Comparison of ENCODE assay signal across 20 cellular contexts in the genomic region with DNA sequence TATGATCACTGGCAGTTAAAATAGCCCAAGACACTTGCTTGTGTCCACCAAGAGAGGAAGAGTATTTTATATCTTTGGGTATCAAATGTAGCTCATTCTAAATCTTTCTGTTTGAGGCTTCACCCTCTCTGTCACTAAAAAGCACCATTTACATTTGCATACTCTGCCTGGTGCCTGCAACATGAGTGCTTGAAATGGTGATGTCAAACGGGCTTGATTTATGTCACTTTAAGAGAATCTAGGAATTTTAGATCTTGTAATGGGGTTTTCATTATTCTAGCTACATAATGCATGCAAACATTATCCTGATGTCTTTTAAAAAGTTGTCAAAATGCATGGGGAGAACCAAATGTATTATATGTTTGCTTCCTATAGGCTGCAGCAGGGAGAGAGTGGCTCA.
DNase-seq lines count a peak whose midpoint lies in the region; TF ChIP-seq lines count a peak whose summit lies in the region.
"Had no signal": no experiment of that assay in that cellular context is flagged by ENCODE, and none has a peak within 500 bp of the region (broad histone marks: within the 10 kb centered on the region; RNA-seq: fewer than 3 reads in every experiment).

No MANE protein-coding gene starts in this region.

- H3K36me3 ChIP-seq in neural cell (ENCODE audit: insufficient read depth, low read length): no peaks in the 10 kb centered on the region
- H3K36me3 ChIP-seq: BE2C; BLaER1 treated with 17β-estradiol and CSF1 and Interleukin-3, amounts not matched to agents 10 nM and 100 nM; HAP-1 had no signal

- H3K27ac ChIP-seq in neural cell (ENCODE audit: low read length): peak overlapping the region; percentile 62
- H3K27ac ChIP-seq: 22Rv1; BLaER1 treated with 17β-estradiol and CSF1 and Interleukin-3, amounts not matched to agents 10 nM and 100 nM had no signal

- no peaks in the 10 kb centered on the region for H3K9me3 ChIP-seq in neural cell (ENCODE audit: low read length)
- H3K9me3 ChIP-seq: BE2C; BLaER1 treated with 17β-estradiol and CSF1 and Interleukin-3, amounts not matched to agents 10 nM and 100 nM; HAP-1 had no signal

- H3K27me3 ChIP-seq in neural cell (ENCODE audit: insufficient read depth, low read depth, low read length): no peaks in the 10 kb centered on the region
- H3K27me3 ChIP-seq: BE2C; BLaER1 treated with 17β-estradiol and CSF1 and Interleukin-3, amounts not matched to agents 10 nM and 100 nM had no signal

- H3K9ac ChIP-seq in neural cell (ENCODE audit: low read length): no peak overlapping the region
- H3K9ac ChIP-seq: BLaER1 treated with 17β-estradiol and CSF1 and Interleukin-3, amounts not matched to agents 10 nM and 100 nM had no signal

- H3K9me2 ChIP-seq in neural cell (ENCODE audit: insufficient read depth, low read length): no peaks in the 10 kb centered on the region

- H2AFZ ChIP-seq in neural cell (ENCODE audit: low read depth, low read length): no peak overlapping the region

- H3K4me2 ChIP-seq in neural cell (ENCODE audit: low read length): peak overlapping the region; percentile 5
- H3K4me2 ChIP-seq: BLaER1 treated with 17β-estradiol and CSF1 and Interleukin-3, amounts not matched to agents 10 nM and 100 nM had no signal

- H4K20me1 ChIP-seq in neural cell (ENCODE audit: insufficient read depth): no peaks in the 10 kb centered on the region
- H4K20me1 ChIP-seq: BLaER1 treated with 17β-estradiol and CSF1 and Interleukin-3, amounts not matched to agents 10 nM and 100 nM had no signal

- peak; percentile 30 to 59 (median 51) for DNase-seq in NCI-H1417 (lab: John Stamatoyannopoulos, UW)
- DNase-seq in NCI-H1417 treated with DMSO at 0.1 percent for 48 hours (lab: John Stamatoyannopoulos, UW): no peak
- peak; percentile 5 to 39 for DNase-seq in NCI-H187 (lab: John Stamatoyannopoulos, UW)
- DNase-seq in NCI-H526 treated with DMSO at 0.1 percent for 48 hours (lab: John Stamatoyannopoulos, UW): peak; percentile 31
- DNase-seq in activated gamma-delta T cell treated with Interleukin-2 at 50 U/mL for 16 hours: no peak
- no peak for DNase-seq in GM03348 (ENCODE audit: low spot score)
- DNase-seq in activated CD8-positive, alpha-beta memory T cell treated with anti-CD3 and anti-CD28 coated beads, Interleukin-2, amount 50 U/mL, for 4 hours: no peak
- DNase-seq: ACHN; AML-193; BE2C; CD4-positive, alpha-beta T cell; CD8-positive, alpha-beta memory T cell; DMS 273 treated with DMSO at 0.1 percent for 48 hours; DMS79; GF-D8; GOT3 had no signal

- H3K79me2 ChIP-seq in neural cell (replicated peaks; ENCODE audit: insufficient read depth, low read length): no peaks in the 10 kb centered on the region

- peak; percentile 56 for TF ChIP-seq EP300 in neural cell (conservative IDR thresholded peaks at IDR 0.05; ENCODE audit: poor library complexity, severe bottlenecking)

- no peak for TF ChIP-seq CTCF in neural cell (IDR thresholded peaks at IDR 0.05; ENCODE audit: poor library complexity, severe bottlenecking)

- H3K4me3 ChIP-seq in neural cell (ENCODE audit: low read length): peak overlapping the region; percentile 41
- H3K4me3 ChIP-seq: BLaER1 treated with 17β-estradiol and CSF1 and Interleukin-3, amounts not matched to agents 10 nM and 100 nM; HAP-1 had no signal

- H3F3A ChIP-seq in neural cell (ENCODE audit: insufficient read depth, low read length, poor library complexity, severe bottlenecking): no peaks in the 10 kb centered on the region

- TF ChIP-seq RAD21 in neural cell (conservative IDR thresholded peaks at IDR 0.05): no peak

TF ChIP-seq in neural cell, 6 proteins besides CTCF, POLR2A, EP300 and RAD21:
- no peak for TF ChIP-seq SMC3 (conservative IDR thresholded peaks at IDR 0.05; ENCODE audit: poor library complexity)
- peak; percentile 22 for TF ChIP-seq POLR2AphosphoS5 (IDR thresholded peaks at IDR 0.05)
- TF ChIP-seq, protein P1, sequence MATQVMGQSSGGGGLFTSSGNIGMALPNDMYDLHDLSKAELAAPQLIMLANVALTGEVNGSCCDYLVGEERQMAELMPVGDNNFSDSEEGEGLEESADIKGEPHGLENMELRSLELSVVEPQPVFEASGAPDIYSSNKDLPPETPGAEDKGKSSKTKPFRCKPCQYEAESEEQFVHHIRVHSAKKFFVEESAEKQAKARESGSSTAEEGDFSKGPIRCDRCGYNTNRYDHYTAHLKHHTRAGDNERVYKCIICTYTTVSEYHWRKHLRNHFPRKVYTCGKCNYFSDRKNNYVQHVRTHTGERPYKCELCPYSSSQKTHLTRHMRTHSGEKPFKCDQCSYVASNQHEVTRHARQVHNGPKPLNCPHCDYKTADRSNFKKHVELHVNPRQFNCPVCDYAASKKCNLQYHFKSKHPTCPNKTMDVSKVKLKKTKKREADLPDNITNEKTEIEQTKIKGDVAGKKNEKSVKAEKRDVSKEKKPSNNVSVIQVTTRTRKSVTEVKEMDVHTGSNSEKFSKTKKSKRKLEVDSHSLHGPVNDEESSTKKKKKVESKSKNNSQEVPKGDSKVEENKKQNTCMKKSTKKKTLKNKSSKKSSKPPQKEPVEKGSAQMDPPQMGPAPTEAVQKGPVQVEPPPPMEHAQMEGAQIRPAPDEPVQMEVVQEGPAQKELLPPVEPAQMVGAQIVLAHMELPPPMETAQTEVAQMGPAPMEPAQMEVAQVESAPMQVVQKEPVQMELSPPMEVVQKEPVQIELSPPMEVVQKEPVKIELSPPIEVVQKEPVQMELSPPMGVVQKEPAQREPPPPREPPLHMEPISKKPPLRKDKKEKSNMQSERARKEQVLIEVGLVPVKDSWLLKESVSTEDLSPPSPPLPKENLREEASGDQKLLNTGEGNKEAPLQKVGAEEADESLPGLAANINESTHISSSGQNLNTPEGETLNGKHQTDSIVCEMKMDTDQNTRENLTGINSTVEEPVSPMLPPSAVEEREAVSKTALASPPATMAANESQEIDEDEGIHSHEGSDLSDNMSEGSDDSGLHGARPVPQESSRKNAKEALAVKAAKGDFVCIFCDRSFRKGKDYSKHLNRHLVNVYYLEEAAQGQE (IDR thresholded peaks at IDR 0.05; ENCODE audit: borderline replicate concordance): peak; percentile 47
TF ChIP-seq in neural cell: peak in this region for 2.

Comparison
In these comparisons a context has a peak if more than half of its experiments do, and no peak if none do; other contexts are left out.
1. DNase-seq: peak in NCI-H1417 (3 of 3), NCI-H187 (2 of 2) and NCI-H526 treated with DMSO at 0.1 percent for 48 hours (single experiment); none in NCI-H1417 treated with DMSO at 0.1 percent for 48 hours (single experiment), activated gamma-delta T cell treated with Interleukin-2 at 50 U/mL for 16 hours (single experiment), GM03348 (single experiment) and activated CD8-positive, alpha-beta memory T cell treated with anti-CD3 and anti-CD28 coated beads, Interleukin-2, amount 50 U/mL, for 4 hours (single experiment).